Comparison of ENCODE assay signal across 9 cellular contexts in the genomic region with DNA sequence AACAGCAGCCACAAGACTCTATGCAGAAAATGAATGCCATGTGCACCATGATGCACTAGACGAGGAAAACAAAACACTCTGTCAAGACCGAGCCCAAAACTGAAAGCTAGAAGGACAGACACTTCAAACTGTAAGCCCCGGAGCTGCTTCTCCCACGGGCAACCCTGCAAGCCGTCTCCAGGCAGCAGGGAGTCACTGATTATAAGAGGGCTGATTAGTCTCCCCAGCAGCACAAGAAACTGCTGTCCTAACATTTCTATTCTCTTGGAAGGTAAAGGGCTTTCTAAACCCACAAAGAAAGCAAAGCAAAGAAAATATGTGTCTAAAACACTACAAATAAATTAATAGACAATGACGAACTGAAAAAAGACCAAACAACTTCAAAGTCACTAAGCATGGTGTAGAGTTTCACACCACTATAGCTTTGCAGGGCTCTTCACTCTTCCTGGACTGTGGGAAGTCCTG. TPM values are rescaled to one million over a fixed set of nuclear protein-coding genes. Genes with fewer than 3 reads are reported as not detected.
DNase-seq lines count a peak whose midpoint lies in the region; ATAC-seq and TF ChIP-seq lines count a peak whose summit lies in the region.
"Had no signal": no experiment of that assay in that cellular context is flagged by ENCODE, and none has a peak within 500 bp of the region (broad histone marks: within the 10 kb centered on the region; RNA-seq: fewer than 3 reads in every experiment).

No MANE protein-coding gene starts in this region.

- peaks cover 53% of the 10 kb centered on the region for H3K4me1 Mint-ChIP-seq in CD8-positive, alpha-beta T cell (ENCODE audit: low read depth)
- H3K4me1 Mint-ChIP-seq in natural killer cell treated with Interleukin-12 subunit alpha and Interleukin-12 subunit beta and Interleukin-15 and Interleukin-18, amount 100 ng/mL, for 72 hours (ENCODE audit: low read depth in 2 of 2): peaks cover 25 to 33% of the 10 kb centered on the region in 2 donors

- H3K4me1 ChIP-seq in CD8-positive, alpha-beta T cell (ENCODE audit: insufficient read depth, low read length): peaks cover 86% of the 10 kb centered on the region
- H3K4me1 ChIP-seq in OCI-LY1 (ENCODE audit: insufficient read depth, low read length, severe bottlenecking): peaks cover 90% of the 10 kb centered on the region

- H3K9me3 ChIP-seq in CD8-positive, alpha-beta T cell (ENCODE audit: low read length): no peaks in the 10 kb centered on the region
- H3K9me3 ChIP-seq in OCI-LY1 (ENCODE audit: low read length): no peaks in the 10 kb centered on the region

- no peaks in the 10 kb centered on the region for H3K9me3 Mint-ChIP-seq in CD8-positive, alpha-beta T cell
- no peaks in the 10 kb centered on the region for H3K9me3 Mint-ChIP-seq in natural killer cell treated with Interleukin-12 subunit alpha and Interleukin-12 subunit beta and Interleukin-15 and Interleukin-18, amount 100 ng/mL, for 72 hours

- peak overlapping the region; percentile 49; the same call in 1 of the 2 replicates for H3K9ac ChIP-seq in OCI-LY1 (ENCODE audit: low read length)

- CTCF ChIA-PET in CD8-positive, alpha-beta T cell (lab: Charles Lee): interaction anchor here (1.0 to 1.5 kb wide), 5 partner anchors 10 to 46 kb away, joined by 3 to 4 read pairs (median 3); no protein-coding TSS in a partner anchor

- no peaks in the 10 kb centered on the region for H3K36me3 ChIP-seq in CD8-positive, alpha-beta T cell (ENCODE audit: insufficient read depth, low read length)
- H3K36me3 ChIP-seq in OCI-LY1 (ENCODE audit: insufficient read depth, low read length): no peaks in the 10 kb centered on the region

- no peaks in the 10 kb centered on the region for H3K36me3 Mint-ChIP-seq in CD8-positive, alpha-beta T cell
- no peaks in the 10 kb centered on the region for H3K36me3 Mint-ChIP-seq in natural killer cell treated with Interleukin-12 subunit alpha and Interleukin-12 subunit beta and Interleukin-15 and Interleukin-18, amount 100 ng/mL, for 72 hours

- H2AFZ ChIP-seq in OCI-LY1 (ENCODE audit: low read length): no peak overlapping the region

- peak overlapping the region; percentile 70 for H3K4me2 ChIP-seq in OCI-LY1 (ENCODE audit: low read length)

- peak overlapping the region; percentile 29 for H3K27ac ChIP-seq in CD8-positive, alpha-beta T cell (ENCODE audit: low read depth, low read length)
- peak overlapping the region; percentile 80 for H3K27ac ChIP-seq in OCI-LY1 (ENCODE audit: low read depth, low read length, poor library complexity, severe bottlenecking)

- H3K9me2 ChIP-seq in OCI-LY1 (ENCODE audit: low read depth, low read length): no peaks in the 10 kb centered on the region

- POLR2A ChIA-PET in CD8-positive, alpha-beta T cell (lab: Charles Lee): interaction anchor here (1.1 to 2.4 kb wide), 6 partner anchors 10 to 27 kb away, joined by 3 to 15 read pairs (median 8); a partner anchor contains a TSS

- peak; percentile 81 for ATAC-seq in CD8-positive, alpha-beta T cell
- ATAC-seq in natural killer cell treated with Interleukin-12 subunit alpha and Interleukin-12 subunit beta and Interleukin-15 and Interleukin-18, amount 100 ng/mL, for 72 hours: peak; percentile 63 to 74
- ATAC-seq in HG03378 (IDR thresholded peaks at IDR 0.05; ENCODE audit: unreplicated experiment): no peak

- H3K79me2 ChIP-seq in OCI-LY1 (ENCODE audit: insufficient read depth, low read length): peaks cover 66% of the 10 kb centered on the region

- DNase-seq in CD8-positive, alpha-beta T cell: peak in 3 of 7 experiments; percentile 43 to 54 (median 53)
- DNase-seq in GM20000 (ENCODE audit: low spot score): peak; percentile 58
- DNase-seq in central memory CD4-positive, alpha-beta T cell: peak; percentile 50
- no peak for DNase-seq in natural killer cell treated with Interleukin-12 subunit alpha and Interleukin-12 subunit beta and Interleukin-15 and Interleukin-18, amount 100 ng/mL, for 72 hours (ENCODE audit: low spot score)
- DNase-seq in GOT3 (lab: John Stamatoyannopoulos, UW): no peak
- DNase-seq in HK-2 (ENCODE audit: unreplicated experiment): no peak

- no peaks in the 10 kb centered on the region for H4K20me1 ChIP-seq in OCI-LY1 (ENCODE audit: insufficient read depth, low read length)

- H3K27me3 ChIP-seq in CD8-positive, alpha-beta T cell (ENCODE audit: insufficient read depth, low read length): no peaks in the 10 kb centered on the region
- no peaks in the 10 kb centered on the region for H3K27me3 ChIP-seq in OCI-LY1 (ENCODE audit: insufficient read depth, low read length)

- H3K27me3 Mint-ChIP-seq in CD8-positive, alpha-beta T cell (ENCODE audit: low read depth): no peaks in the 10 kb centered on the region
- no peaks in the 10 kb centered on the region for H3K27me3 Mint-ChIP-seq in natural killer cell treated with Interleukin-12 subunit alpha and Interleukin-12 subunit beta and Interleukin-15 and Interleukin-18, amount 100 ng/mL, for 72 hours

- H3F3A ChIP-seq in OCI-LY1 (ENCODE audit: insufficient read depth, low read length): no peaks in the 10 kb centered on the region

- TF ChIP-seq CTCF in CD8-positive, alpha-beta T cell (IDR thresholded peaks at IDR 0.05): no peak
- TF ChIP-seq CTCF in GM20000 (IDR thresholded peaks at IDR 0.05; ENCODE audit: extremely low read depth, missing control alignments) (no peak), OCI-LY1 (IDR thresholded peaks at IDR 0.05; ENCODE audit: low read length) (no peak)

- H3K4me3 ChIP-seq in CD8-positive, alpha-beta T cell (ENCODE audit: low read depth, low read length): peak overlapping the region; percentile 25
- peak overlapping the region; percentile 29 for H3K4me3 ChIP-seq in OCI-LY1 (ENCODE audit: low read depth, low read length, poor library complexity, severe bottlenecking)

- peak overlapping the region; percentile 77 for H3K4me3 Mint-ChIP-seq in CD8-positive, alpha-beta T cell
- peak overlapping the region; percentile 84 for H3K4me3 Mint-ChIP-seq in natural killer cell treated with Interleukin-12 subunit alpha and Interleukin-12 subunit beta and Interleukin-15 and Interleukin-18, amount 100 ng/mL, for 72 hours

- intact Hi-C loops in CD8-positive, alpha-beta T cell (cut with DNase I, micrococcal nuclease): no loop called here

- peak overlapping the region; percentile 93 for H3K27ac Mint-ChIP-seq in CD8-positive, alpha-beta T cell
- H3K27ac Mint-ChIP-seq in natural killer cell treated with Interleukin-12 subunit alpha and Interleukin-12 subunit beta and Interleukin-15 and Interleukin-18, amount 100 ng/mL, for 72 hours: peak overlapping the region; percentile 64 to 79

RNA-seq across cellular contexts. Expression of a gene that starts 15.5 kb away (rescaled TPM):
- 100 to 1,000 TPM in 1 of 2 experiments, 10 to 100 TPM in 1; 88.7 to 101 TPM for total RNA-seq in CD8-positive, alpha-beta T cell
- total RNA-seq in natural killer cell treated with Interleukin-12 subunit alpha and Interleukin-12 subunit beta and Interleukin-15 and Interleukin-18, amount 100 ng/mL, for 72 hours: 10 to 100 TPM; 54.1 to 97.0 TPM

RNA-seq across cellular contexts. Expression of a gene that starts 30.4 kb away (rescaled TPM):
- total RNA-seq in CD8-positive, alpha-beta T cell: not detected
- total RNA-seq in natural killer cell treated with Interleukin-12 subunit alpha and Interleukin-12 subunit beta and Interleukin-15 and Interleukin-18, amount 100 ng/mL, for 72 hours: not detected
- total RNA-seq: renal cortical epithelial cell had no signal

Comparison
In these comparisons a context has a peak if more than half of its experiments do, and no peak if none do; other contexts are left out.
1. DNase-seq: peak in GM20000 (single experiment) and central memory CD4-positive, alpha-beta T cell (single experiment); none in natural killer cell treated with Interleukin-12 subunit alpha and Interleukin-12 subunit beta and Interleukin-15 and Interleukin-18, amount 100 ng/mL, for 72 hours (single experiment), GOT3 (single experiment) and HK-2 (single experiment).